19 cellular contexts compared by ENCODE assay signal in genomic region chr1:85144351-85144750, GRCh38. TPM values are rescaled to one million over a fixed set of nuclear protein-coding genes. Genes with fewer than 3 reads are reported as not detected.
A peak's percentile ranks its signal among the peaks of the same experiment; 100 is the strongest.
DNase-seq lines count a peak whose midpoint lies in the region; ATAC-seq, FAIRE-seq and TF ChIP-seq lines count a peak whose summit lies in the region.
"Had no signal": no experiment of that assay in that cellular context is flagged by ENCODE, and none has a peak within 500 bp of the region (broad histone marks: within the 10 kb centered on the region; RNA-seq: fewer than 3 reads in every experiment).

No MANE protein-coding gene starts in this region.

- no peak overlapping the region for H3K4me2 ChIP-seq in HepG2 (ENCODE audit: low read depth, low read length)
- H3K4me2 ChIP-seq: A549, PC-9 had no signal

- intact Hi-C loops in HepG2 (cut with micrococcal nuclease; ENCODE audit: unreplicated experiment) (no loop called here), right lobe of liver (cut with DNase I) (no loop called here), left colon (cut with DNase I, micrococcal nuclease) (no loop called here)

- no peaks in the 10 kb centered on the region for H3K36me3 Mint-ChIP-seq in type B pancreatic cell

- H3K36me3 ChIP-seq in HepG2 (replicated peaks in 1 of 2; ENCODE audit: control insufficient read depth in 1 of 2, insufficient read depth in 2 of 2, low read length in 2 of 2) (no peaks in the 10 kb centered on the region), right lobe of liver (no peaks in the 10 kb centered on the region)

- no TSS peak for BruUV-seq in HepG2 (replicated peaks; lab: Mats Ljungman, UMichigan)

- H3K27ac Mint-ChIP-seq in type B pancreatic cell, result peak overlapping the region; percentile 15

- in situ Hi-C loops in HepG2 (cut with HindIII; ENCODE audit: extremely low pct_ligation_motif_present, low pct_unique_long_range_greater_than_20kb), result no loop called here

- TF ChIP-seq CTCF in HepG2 (CRISPR knock-in tag; IDR thresholded peaks at IDR 0.05) (no peak), right lobe of liver (IDR thresholded peaks at IDR 0.05) (no peak), VCaP (conservative IDR thresholded peaks at IDR 0.05) (no peak), type B pancreatic cell (conservative IDR thresholded peaks at IDR 0.05) (no peak)

- no peaks in the 10 kb centered on the region for H3K9me3 ChIP-seq in HepG2 (ENCODE audit: low read length)
- no peaks in the 10 kb centered on the region for H3K9me3 ChIP-seq in right lobe of liver
- H3K9me3 ChIP-seq: A549 had no signal

- H3K4me1 Mint-ChIP-seq in type B pancreatic cell (ENCODE audit: unreplicated experiment), result peaks cover 9% of the 10 kb centered on the region

- POLR2A ChIA-PET in HepG2 (lab: Yijun Ruan, JAX), result no interaction called here

- TF ChIP-seq EP300 in HepG2 (IDR thresholded peaks at IDR 0.05; ENCODE audit: low read depth in 2 of 2, low read length in 2 of 2), result no peak
- no peak for TF ChIP-seq EP300 in HepG2 (CRISPR knock-in tag; IDR thresholded peaks at IDR 0.05; ENCODE audit: borderline replicate concordance)

- no peaks in the 10 kb centered on the region for H3K79me2 ChIP-seq in HepG2 (ENCODE audit: insufficient read depth, low read length)

- H3K4me1 ChIP-seq in HepG2 (ENCODE audit: insufficient read depth, low read length) (peaks cover 11% of the 10 kb centered on the region), right lobe of liver (no peaks in the 10 kb centered on the region)
- H3K4me1 ChIP-seq: A549 had no signal

- no peak for FAIRE-seq in HepG2 (lab: Jason Lieb, UNC)
- FAIRE-seq: A549, GM12892, K562 had no signal

- ATAC-seq in HepG2, result peak; percentile 25; the same call in 1 of the 3 replicates
- no peak for ATAC-seq in right lobe of liver
- ATAC-seq in left colon, result peak; percentile 63
- no peak for ATAC-seq in HG03025 (IDR thresholded peaks at IDR 0.05; ENCODE audit: low FRiP score, unreplicated experiment)
- ATAC-seq: A549, K562 had no signal

- no peak for DNase-seq in HepG2 (ENCODE audit: low spot score)
- no peak for DNase-seq in right lobe of liver
- no peak for DNase-seq in left colon
- no peak for DNase-seq in type B pancreatic cell (ENCODE audit: extremely low spot score, unreplicated experiment)
- no peak for DNase-seq in HuH-7 (ENCODE audit: low spot score)
- DNase-seq in stimulated activated CD8-positive, alpha-beta memory T cell treated with anti-CD3 and anti-CD28 coated beads, Interleukin-4, amount 100 ng/mL, for 48 hours, result no peak
- DNase-seq: COR-L47, DMS79, NCI-H1436, NCI-H2081 treated with DMSO at 0.1 percent for 48 hours, NCI-H226, NCI-H69, PC-9 had no signal

- 19% methylated on average over 1 of the region's 1 CpG for WGBS in HepG2 (ENCODE audit: low lambda C conversion rate)
- 73% methylated on average over 1 of the region's 1 CpG for WGBS in right lobe of liver (ENCODE audit: insufficient coverage, low coverage, low lambda C conversion rate, missing lambda C conversion rate)

- CTCF ChIA-PET in HepG2 (lab: Yijun Ruan, JAX; ENCODE audit: low intra/inter-chr PET ratio, low total read pairs), result no interaction called here

- no peak overlapping the region for H3K4me3 Mint-ChIP-seq in type B pancreatic cell

- no peaks in the 10 kb centered on the region for H3K27me3 Mint-ChIP-seq in type B pancreatic cell

- no peak overlapping the region for H2AFZ ChIP-seq in HepG2 (ENCODE audit: low read length)
- H2AFZ ChIP-seq: PC-9 had no signal

- H3K27me3 ChIP-seq in HepG2 (ENCODE audit: control insufficient read depth in 1 of 2, insufficient read depth in 2 of 2, low read length in 2 of 2), result no peaks in the 10 kb centered on the region; a peak in 1 of 5 replicates
- H3K27me3 ChIP-seq in right lobe of liver, result no peaks in the 10 kb centered on the region

- H3K9ac ChIP-seq in HepG2 (ENCODE audit: insufficient read depth, low read depth, low read length), result no peak overlapping the region

- peaks cover 5% of the 10 kb centered on the region for H3K9me3 Mint-ChIP-seq in type B pancreatic cell

- TF ChIP-seq POLR2A in HepG2 (IDR thresholded peaks at IDR 0.05; ENCODE audit: insufficient read depth in 1 of 2, low read depth in 2 of 2, low read length in 2 of 2), result no peak
- TF ChIP-seq POLR2A in right lobe of liver (IDR thresholded peaks at IDR 0.05), result no peak

- H3K27ac ChIP-seq in HepG2 (ENCODE audit: extremely low read length, insufficient read depth, low read length) (no peak overlapping the region), right lobe of liver (no peak overlapping the region), VCaP (peak overlapping the region; percentile 7; the same call in 1 of the 2 replicates)
- H3K27ac ChIP-seq: A549, C4-2B, PC-9 had no signal

- no peak for TF ChIP-seq RAD21 in HepG2 (CRISPR knock-in tag; IDR thresholded peaks at IDR 0.05)

- no peaks in the 10 kb centered on the region for H4K20me1 ChIP-seq in HepG2 (ENCODE audit: insufficient read depth, low read length)

- H3K4me3 ChIP-seq in HepG2 (replicated peaks in 1 of 3; ENCODE audit: insufficient read depth in 1 of 3, low read depth in 2 of 3, low read length in 3 of 3), result no peak overlapping the region
- no peak overlapping the region for H3K4me3 ChIP-seq in right lobe of liver
- H3K4me3 ChIP-seq: A549, K562, PC-9 had no signal

TF ChIP-seq in HepG2, 621 proteins besides CTCF, POLR2A, EP300 and RAD21 (continues in another document):
- no peak for TF ChIP-seq ZNF7 (CRISPR knock-in tag; IDR thresholded peaks at IDR 0.05)
- TF ChIP-seq GTF2F1 (IDR thresholded peaks at IDR 0.05; ENCODE audit: low read length), result no peak
- TF ChIP-seq ZNF354B (CRISPR knock-in tag; IDR thresholded peaks at IDR 0.05), result no peak
- TF ChIP-seq IRF9 (CRISPR knock-in tag; IDR thresholded peaks at IDR 0.05; ENCODE audit: borderline replicate concordance), result no peak
- TF ChIP-seq NAIF1 (CRISPR knock-in tag; IDR thresholded peaks at IDR 0.05; ENCODE audit: borderline replicate concordance), result no peak
- TF ChIP-seq XBP1 (CRISPR knock-in tag; IDR thresholded peaks at IDR 0.05), result no peak
- TF ChIP-seq ZNF12 (CRISPR knock-in tag; IDR thresholded peaks at IDR 0.05), result no peak
- no peak for TF ChIP-seq ZNF639 (CRISPR knock-in tag; conservative IDR thresholded peaks at IDR 0.05)
- TF ChIP-seq ZNF333 (CRISPR knock-in tag; IDR thresholded peaks at IDR 0.05; ENCODE audit: borderline replicate concordance), result no peak

RNA-seq across cellular contexts. Expression of gene SYDE2, which starts 56.5 kb away (rescaled TPM):
- total RNA-seq in HepG2 (2016; rRNA removed; fragmentation: Illumina TruSeq; extraction: Trizol) (5.3 and 7.9 TPM in 2 replicates), right lobe of liver (1 to 10 TPM; 3.2 to 6.7 (median 4.4) TPM), left colon (10 to 100 TPM in 1 of 2 donors, 1 to 10 TPM in 1; 7.2 to 10.9 TPM), type B pancreatic cell (ENCODE audit: low replicate concordance) (9.4 and 10.3 TPM in 2 replicates)
- 1.5 and 1.9 TPM in 2 replicates for total RNA-seq in HepG2 (2016; cell fraction: cytosol; rRNA removed; fragmentation: Illumina TruSeq; extraction: Trizol; ENCODE audit: low read depth)
- 5.3 and 7.7 TPM in 2 replicates for total RNA-seq in HepG2 (2016; cell fraction: insoluble cytoplasmic fraction; rRNA removed; fragmentation: Illumina TruSeq; extraction: Trizol)
- 2.7 and 2.8 TPM in 2 replicates for total RNA-seq in HepG2 (2016; cell fraction: membrane; rRNA removed; fragmentation: Illumina TruSeq; extraction: Trizol)
- 6.9 and 8.1 TPM in 2 replicates for total RNA-seq in HepG2 (2016; cell fraction: nucleus; rRNA removed; fragmentation: Illumina TruSeq; extraction: Trizol)
- polyA plus RNA-seq in HepG2 (2011; rRNA removed), result 1.8 TPM in 2 replicates
- 1.0 and 1.2 TPM in 2 replicates for polyA plus RNA-seq in HepG2 (2011; cell fraction: cytosol; rRNA removed)
- polyA plus RNA-seq in HepG2 (2011; cell fraction: nucleus; rRNA removed), result 1.2 and 1.3 TPM in 2 replicates
- polyA plus RNA-seq in HepG2 (2012), result 1.6 and 2.5 TPM in 2 replicates
- 0.08 and 0.10 TPM in 2 replicates for polyA plus RNA-seq in HepG2 (2016; cell fraction: cytosol; fragmentation: Illumina TruSeq; extraction: Trizol; ENCODE audit: low read depth)
- polyA plus RNA-seq in HepG2 (2016; cell fraction: insoluble cytoplasmic fraction; fragmentation: Illumina TruSeq; extraction: Trizol; ENCODE audit: low read depth), result 2.4 and 2.6 TPM in 2 replicates
- 0.31 and 0.42 TPM in 2 replicates for polyA plus RNA-seq in HepG2 (2016; cell fraction: membrane; fragmentation: Illumina TruSeq; extraction: Trizol; ENCODE audit: low read depth)
- 3.5 and 3.9 TPM in 2 replicates for polyA plus RNA-seq in HepG2 (2016; cell fraction: nucleus; fragmentation: Illumina TruSeq; extraction: Trizol; ENCODE audit: insufficient read depth, low read depth)
- polyA minus RNA-seq in HepG2 (2011; rRNA and poly(A)+ RNA removed; ENCODE audit: low replicate concordance), result 2.3 and 6.3 TPM in 2 replicates
- 4.7 and 5.0 TPM in 2 replicates for polyA minus RNA-seq in HepG2 (2011; cell fraction: cytosol; rRNA and poly(A)+ RNA removed)
- polyA minus RNA-seq in HepG2 (2011; cell fraction: nucleus; rRNA and poly(A)+ RNA removed), result 10.0 and 11.9 TPM in 2 replicates

Comparison
In these comparisons a context has a peak if more than half of its experiments do, and no peak if none do; other contexts are left out.
1. ATAC-seq: peak in HepG2 (single experiment) and left colon (single experiment); none in right lobe of liver (0 of 4) and HG03025 (single experiment).